1 cellular context compared by ENCODE assay signal in the genomic region with DNA sequence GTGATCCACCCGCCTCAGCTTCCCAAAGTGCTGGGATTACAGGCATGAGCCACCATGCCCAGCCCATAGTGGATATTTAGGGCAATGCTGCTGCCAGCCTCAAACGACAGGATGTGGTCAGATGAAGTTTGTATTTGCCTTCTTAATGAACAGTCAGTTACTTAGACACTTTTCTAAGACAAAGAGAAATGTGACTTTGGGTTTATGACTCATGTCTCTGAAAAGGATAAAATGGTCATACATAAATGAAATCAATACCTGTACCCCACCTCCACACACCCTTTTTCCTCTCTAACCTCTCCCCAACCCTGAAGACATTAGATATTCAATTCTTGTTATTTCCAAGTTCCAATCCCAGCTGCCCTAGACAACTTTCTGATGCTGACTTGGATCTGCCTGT.
TF ChIP-seq lines count a peak whose summit lies in the region.

No MANE protein-coding gene starts in this region.

TF ChIP-seq in GM12878, 131 proteins besides CTCF, POLR2A, EP300 and RAD21 (continued from another document):
- TF ChIP-seq, protein P1, sequence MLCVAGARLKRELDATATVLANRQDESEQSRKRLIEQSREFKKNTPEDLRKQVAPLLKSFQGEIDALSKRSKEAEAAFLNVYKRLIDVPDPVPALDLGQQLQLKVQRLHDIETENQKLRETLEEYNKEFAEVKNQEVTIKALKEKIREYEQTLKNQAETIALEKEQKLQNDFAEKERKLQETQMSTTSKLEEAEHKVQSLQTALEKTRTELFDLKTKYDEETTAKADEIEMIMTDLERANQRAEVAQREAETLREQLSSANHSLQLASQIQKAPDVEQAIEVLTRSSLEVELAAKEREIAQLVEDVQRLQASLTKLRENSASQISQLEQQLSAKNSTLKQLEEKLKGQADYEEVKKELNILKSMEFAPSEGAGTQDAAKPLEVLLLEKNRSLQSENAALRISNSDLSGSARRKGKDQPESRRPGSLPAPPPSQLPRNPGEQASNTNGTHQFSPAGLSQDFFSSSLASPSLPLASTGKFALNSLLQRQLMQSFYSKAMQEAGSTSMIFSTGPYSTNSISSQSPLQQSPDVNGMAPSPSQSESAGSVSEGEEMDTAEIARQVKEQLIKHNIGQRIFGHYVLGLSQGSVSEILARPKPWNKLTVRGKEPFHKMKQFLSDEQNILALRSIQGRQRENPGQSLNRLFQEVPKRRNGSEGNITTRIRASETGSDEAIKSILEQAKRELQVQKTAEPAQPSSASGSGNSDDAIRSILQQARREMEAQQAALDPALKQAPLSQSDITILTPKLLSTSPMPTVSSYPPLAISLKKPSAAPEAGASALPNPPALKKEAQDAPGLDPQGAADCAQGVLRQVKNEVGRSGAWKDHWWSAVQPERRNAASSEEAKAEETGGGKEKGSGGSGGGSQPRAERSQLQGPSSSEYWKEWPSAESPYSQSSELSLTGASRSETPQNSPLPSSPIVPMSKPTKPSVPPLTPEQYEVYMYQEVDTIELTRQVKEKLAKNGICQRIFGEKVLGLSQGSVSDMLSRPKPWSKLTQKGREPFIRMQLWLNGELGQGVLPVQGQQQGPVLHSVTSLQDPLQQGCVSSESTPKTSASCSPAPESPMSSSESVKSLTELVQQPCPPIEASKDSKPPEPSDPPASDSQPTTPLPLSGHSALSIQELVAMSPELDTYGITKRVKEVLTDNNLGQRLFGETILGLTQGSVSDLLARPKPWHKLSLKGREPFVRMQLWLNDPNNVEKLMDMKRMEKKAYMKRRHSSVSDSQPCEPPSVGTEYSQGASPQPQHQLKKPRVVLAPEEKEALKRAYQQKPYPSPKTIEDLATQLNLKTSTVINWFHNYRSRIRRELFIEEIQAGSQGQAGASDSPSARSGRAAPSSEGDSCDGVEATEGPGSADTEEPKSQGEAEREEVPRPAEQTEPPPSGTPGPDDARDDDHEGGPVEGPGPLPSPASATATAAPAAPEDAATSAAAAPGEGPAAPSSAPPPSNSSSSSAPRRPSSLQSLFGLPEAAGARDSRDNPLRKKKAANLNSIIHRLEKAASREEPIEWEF (IDR thresholded peaks at IDR 0.05; ENCODE audit: insufficient replicate concordance, low read depth, low read length): no peak
- no peak for TF ChIP-seq BCL11A (IDR thresholded peaks at IDR 0.05; ENCODE audit: low read depth, low read length)
